ENCODE assay signal across 15 cellular contexts in the genomic region with DNA sequence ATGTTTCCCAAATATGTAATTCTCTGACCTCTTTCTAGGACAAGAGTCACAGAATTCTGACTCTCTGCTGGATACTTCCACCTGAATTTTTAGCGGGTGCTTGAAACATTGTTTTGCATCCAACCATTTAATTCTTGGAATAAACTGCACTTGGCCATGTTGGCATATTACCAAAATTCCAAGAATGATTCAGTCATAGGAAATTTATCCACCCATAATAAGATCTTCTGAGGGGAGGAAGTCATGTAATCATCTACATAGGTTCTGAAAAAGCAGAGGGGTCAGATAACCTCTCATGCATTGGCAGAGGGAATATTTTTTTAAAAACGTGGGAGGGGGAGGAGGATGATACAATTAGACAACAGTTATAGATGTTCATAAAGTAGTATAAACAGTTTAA.
A peak's percentile ranks its signal among the peaks of the same experiment; 100 is the strongest.
DNase-seq lines count a peak whose midpoint lies in the region; ATAC-seq and TF ChIP-seq lines count a peak whose summit lies in the region.
"Had no signal": no experiment of that assay in that cellular context is flagged by ENCODE, and none has a peak within 500 bp of the region (broad histone marks: within the 10 kb centered on the region; RNA-seq: fewer than 3 reads in every experiment).

No MANE protein-coding gene starts in this region.

- peaks cover 27% of the 10 kb centered on the region for H3K4me1 Mint-ChIP-seq in mesothelial cell of epicardium
- H3K4me1 Mint-ChIP-seq: memory B cell; stimulated activated memory B cell treated with anti-CD40 and anti-IgM and Interleukin-4, amounts not matched to agents 10 μg/mL and 1 μg/mL and 100 μg/mL, for 72 hours had no signal

- no peak for ATAC-seq in HG02763 (IDR thresholded peaks at IDR 0.05; ENCODE audit: unreplicated experiment)
- no peak for ATAC-seq in GM21786 (IDR thresholded peaks at IDR 0.05; ENCODE audit: unreplicated experiment)
- ATAC-seq: activated CD8-positive, alpha-beta T cell treated with anti-CD3 and anti-CD28 coated beads, Interleukin-2, amount 10 ng/mL, durations not matched to agents 7 days and 5 days; stimulated activated memory B cell treated with anti-CD40 and anti-IgM and Interleukin-4, amounts not matched to agents 10 μg/mL and 1 μg/mL and 100 μg/mL, for 72 hours had no signal

- H3K36me3 ChIP-seq in BE2C = no peaks in the 10 kb centered on the region
- H3K36me3 ChIP-seq: adrenal gland, gastrocnemius medialis had no signal

- no peaks in the 10 kb centered on the region for H3K36me3 Mint-ChIP-seq in mesothelial cell of epicardium
- H3K36me3 Mint-ChIP-seq: memory B cell; stimulated activated memory B cell treated with anti-CD40 and anti-IgM and Interleukin-4, amounts not matched to agents 10 μg/mL and 1 μg/mL and 100 μg/mL, for 72 hours had no signal

- H3K4me3 Mint-ChIP-seq in mesothelial cell of epicardium = no peak overlapping the region
- H3K4me3 Mint-ChIP-seq: activated CD8-positive, alpha-beta T cell treated with anti-CD3 and anti-CD28 coated beads, Interleukin-2, amount 10 ng/mL, durations not matched to agents 7 days and 5 days; CD8-positive, alpha-beta memory T cell; memory B cell; stimulated activated memory B cell treated with anti-CD40 and anti-IgM and Interleukin-4, amounts not matched to agents 10 μg/mL and 1 μg/mL and 100 μg/mL, for 72 hours had no signal

- DNase-seq in AG09319 (ENCODE audit: extremely low read depth, low read depth) (peak; percentile 38), M059J (ENCODE audit: low read depth) (peak; percentile 83), dedifferentiated amniotic fluid mesenchymal stem cell (ENCODE audit: extremely low spot score) (peak; percentile 70), mesothelial cell of epicardium (ENCODE audit: low spot score in 2 of 2, unreplicated experiment in 2 of 2) (no peak), BE2C (no peak), islet precursor cell (no peak)
- DNase-seq: activated CD8-positive, alpha-beta T cell treated with anti-CD3 and anti-CD28 coated beads, Interleukin-2, amount 10 ng/mL, durations not matched to agents 7 days and 5 days; adrenal gland; CD8-positive, alpha-beta memory T cell; gastrocnemius medialis; NCI-H524 treated with DMSO at 0.1 percent for 48 hours had no signal

- 0 out of 2 replicates have a peak, but pooled peaks cover 4% of the 10 kb centered on the region for H3K4me1 ChIP-seq in BE2C

- H3K9me3 ChIP-seq in BE2C = no peaks in the 10 kb centered on the region
- H3K9me3 ChIP-seq: adrenal gland, gastrocnemius medialis had no signal

- H3K9me3 Mint-ChIP-seq in mesothelial cell of epicardium = no peaks in the 10 kb centered on the region
- H3K9me3 Mint-ChIP-seq: stimulated activated memory B cell treated with anti-CD40 and anti-IgM and Interleukin-4, amounts not matched to agents 10 μg/mL and 1 μg/mL and 100 μg/mL, for 72 hours had no signal

- no peak for TF ChIP-seq CTCF in AG09319 (IDR thresholded peaks at IDR 0.05; ENCODE audit: low read depth, low read length)
- no peak for TF ChIP-seq CTCF in mesothelial cell of epicardium (IDR thresholded peaks at IDR 0.05; ENCODE audit: unreplicated experiment)
- no peak for TF ChIP-seq CTCF in BE2C (IDR thresholded peaks at IDR 0.05; ENCODE audit: low read depth, low read length)

- H3K27me3 ChIP-seq in BE2C = no peaks in the 10 kb centered on the region
- H3K27me3 ChIP-seq: adrenal gland, gastrocnemius medialis had no signal

- H3K27ac Mint-ChIP-seq in mesothelial cell of epicardium = peak overlapping the region; percentile 8
- H3K27ac Mint-ChIP-seq: activated CD8-positive, alpha-beta T cell treated with anti-CD3 and anti-CD28 coated beads, Interleukin-2, amount 10 ng/mL, durations not matched to agents 7 days and 5 days; memory B cell; stimulated activated memory B cell treated with anti-CD40 and anti-IgM and Interleukin-4, amounts not matched to agents 10 μg/mL and 1 μg/mL and 100 μg/mL, for 72 hours had no signal

- H3K4me3 ChIP-seq in BE2C (ENCODE audit: low read depth, low read length) = no peak overlapping the region
- H3K4me3 ChIP-seq: adrenal gland, gastrocnemius medialis had no signal

- no peaks in the 10 kb centered on the region for H3K27me3 Mint-ChIP-seq in mesothelial cell of epicardium (ENCODE audit: low read depth)
- H3K27me3 Mint-ChIP-seq: CD8-positive, alpha-beta memory T cell; memory B cell; stimulated activated memory B cell treated with anti-CD40 and anti-IgM and Interleukin-4, amounts not matched to agents 10 μg/mL and 1 μg/mL and 100 μg/mL, for 72 hours had no signal

Comparison
In these comparisons a context has a peak if more than half of its experiments do, and no peak if none do; other contexts are left out.
1. DNase-seq: peak in AG09319 (single experiment), M059J (single experiment) and dedifferentiated amniotic fluid mesenchymal stem cell (single experiment); none in mesothelial cell of epicardium (0 of 2), BE2C (single experiment) and islet precursor cell (single experiment).